ENCODE assay signal across 9 cellular contexts in the genomic region with DNA sequence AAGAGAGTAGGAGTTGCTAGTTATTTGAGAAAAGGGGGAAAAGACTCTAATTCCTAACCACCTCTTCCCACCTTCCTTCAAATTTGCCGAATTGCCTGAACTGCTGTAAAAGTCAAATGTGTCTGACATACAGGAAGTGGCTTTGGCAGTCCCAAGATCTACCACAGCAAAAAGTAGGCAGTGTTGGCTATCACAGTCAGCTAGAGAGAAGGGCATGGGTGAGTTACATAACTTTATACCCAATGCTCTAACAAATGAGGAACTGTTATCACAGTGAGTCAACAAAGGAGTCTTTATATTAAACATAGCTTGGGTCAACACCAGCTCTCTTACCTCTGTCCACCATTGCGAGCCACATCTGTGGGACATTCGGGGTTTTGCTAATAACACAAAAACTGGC. TPM values are rescaled to one million over a fixed set of nuclear protein-coding genes. Genes with fewer than 3 reads are reported as not detected.
DNase-seq lines count a peak whose midpoint lies in the region; ATAC-seq, FAIRE-seq and TF ChIP-seq lines count a peak whose summit lies in the region.
"Had no signal": no experiment of that assay in that cellular context is flagged by ENCODE, and none has a peak within 500 bp of the region (broad histone marks: within the 10 kb centered on the region; RNA-seq: fewer than 3 reads in every experiment).

No MANE protein-coding gene starts in this region.

- no peaks in the 10 kb centered on the region for H3K27me3 ChIP-seq in hepatocyte

- H3K79me2 ChIP-seq in hepatocyte = peaks cover 9% of the 10 kb centered on the region

- ATAC-seq in GM18873 (IDR thresholded peaks at IDR 0.05; ENCODE audit: low FRiP score, unreplicated experiment) (peak; percentile 50), HG03575 (IDR thresholded peaks at IDR 0.05; ENCODE audit: extremely low read depth, insufficient number of reproducible peaks, low FRiP score, unreplicated experiment) (peak; percentile 47)
- ATAC-seq: HCT116 had no signal

- no peaks in the 10 kb centered on the region for H3K9me3 ChIP-seq in hepatocyte (ENCODE audit: low read depth)
- no peaks in the 10 kb centered on the region for H3K9me3 ChIP-seq in kidney (ENCODE audit: control insufficient read depth in 1 of 2, low read length in 2 of 2)

- no peaks in the 10 kb centered on the region for H4K20me1 ChIP-seq in hepatocyte (ENCODE audit: insufficient read depth, poor library complexity, severe bottlenecking)

- 57% methylated on average over 3 of the region's 3 CpGs for WGBS in hepatocyte (ENCODE audit: low lambda C conversion rate, missing lambda C conversion rate)

- no peak overlapping the region for H3K9ac ChIP-seq in kidney (ENCODE audit: low read length in 2 of 2)

- DNase-seq in CD1c-positive myeloid dendritic cell (ENCODE audit: extremely low spot score) (peak; percentile 74), SK-MEL-5 (ENCODE audit: low read depth, low spot score) (peak; percentile 90), hepatocyte (ENCODE audit: low spot score) (peak; percentile 19), kidney (no peak), epidermal melanocyte (ENCODE audit: insufficient read length, low spot score) (no peak), EL (no peak)

- intact Hi-C loops in kidney (cut with DNase I) = no loop called here

- H3K27ac ChIP-seq in hepatocyte = no peak overlapping the region
- H3K27ac ChIP-seq in kidney (ENCODE audit: low read depth in 2 of 2, low read length in 2 of 2) = no peak overlapping the region

- H3K4me2 ChIP-seq in hepatocyte = no peak overlapping the region

- in situ Hi-C loops in SK-MEL-5 (cut with HindIII; ENCODE audit: low pct_unique_long_range_greater_than_20kb, low sequenced_read_pairs) = no loop called here

- H3K4me1 ChIP-seq in hepatocyte (ENCODE audit: insufficient read depth) (no peaks in the 10 kb centered on the region), kidney (ENCODE audit: control insufficient read depth in 1 of 2, insufficient read depth in 1 of 2, low read depth in 1 of 2, low read length in 2 of 2) (peaks cover 0 to 3% of the 10 kb centered on the region in 2 donors)

- H3K36me3 ChIP-seq in hepatocyte (replicated peaks; ENCODE audit: insufficient read depth, low read depth) (no peaks in the 10 kb centered on the region), kidney (ENCODE audit: control insufficient read depth in 1 of 2, insufficient read depth in 2 of 2, low read length in 2 of 2) (no peaks in the 10 kb centered on the region)

- no peak overlapping the region for H3K4me3 ChIP-seq in hepatocyte
- H3K4me3 ChIP-seq in kidney (ENCODE audit: low read length in 2 of 2) = no peak overlapping the region

- H3K9me2 ChIP-seq in hepatocyte (replicated peaks; ENCODE audit: insufficient read depth) = no peaks in the 10 kb centered on the region

- FAIRE-seq in kidney (lab: Jason Lieb, UNC) = no peak

- no peak overlapping the region for H2AFZ ChIP-seq in hepatocyte

- peak; percentile 10 for TF ChIP-seq CTCF in hepatocyte (IDR thresholded peaks at IDR 0.05; ENCODE audit: poor library complexity)
- TF ChIP-seq CTCF in kidney (IDR thresholded peaks at IDR 0.05; ENCODE audit: borderline replicate concordance, extremely low read depth, insufficient read depth) = no peak

RNA-seq across cellular contexts. Expression of gene MBNL3, which starts 2.4 kb away (rescaled TPM):
- 4.9 and 5.7 TPM in 2 replicates for total RNA-seq in SK-MEL-5 (2014; rRNA removed; shearing (Covaris generic))
- 5.0 and 5.5 TPM in 2 replicates for polyA plus RNA-seq in SK-MEL-5 (2015; cell fraction: cytosol; rRNA removed)
- 3.8 and 6.1 TPM in 2 replicates for polyA plus RNA-seq in SK-MEL-5 (2015; cell fraction: nucleus; rRNA removed)
- 73.8 and 90.5 TPM in 2 replicates for total RNA-seq in hepatocyte
- polyA plus RNA-seq in hepatocyte = 9.6 and 11.6 TPM in 2 replicates
- 34.5 TPM for total RNA-seq in kidney
- 3.3 TPM for polyA plus RNA-seq in kidney (ENCODE audit: insufficient read depth, low read depth, low replicate concordance)

Comparison
In these comparisons a context has a peak if more than half of its experiments do, and no peak if none do; other contexts are left out.
1. DNase-seq: peak in CD1c-positive myeloid dendritic cell (single experiment), SK-MEL-5 (single experiment) and hepatocyte (single experiment); none in kidney (single experiment), epidermal melanocyte (single experiment) and EL (single experiment).